In the genomic region with DNA sequence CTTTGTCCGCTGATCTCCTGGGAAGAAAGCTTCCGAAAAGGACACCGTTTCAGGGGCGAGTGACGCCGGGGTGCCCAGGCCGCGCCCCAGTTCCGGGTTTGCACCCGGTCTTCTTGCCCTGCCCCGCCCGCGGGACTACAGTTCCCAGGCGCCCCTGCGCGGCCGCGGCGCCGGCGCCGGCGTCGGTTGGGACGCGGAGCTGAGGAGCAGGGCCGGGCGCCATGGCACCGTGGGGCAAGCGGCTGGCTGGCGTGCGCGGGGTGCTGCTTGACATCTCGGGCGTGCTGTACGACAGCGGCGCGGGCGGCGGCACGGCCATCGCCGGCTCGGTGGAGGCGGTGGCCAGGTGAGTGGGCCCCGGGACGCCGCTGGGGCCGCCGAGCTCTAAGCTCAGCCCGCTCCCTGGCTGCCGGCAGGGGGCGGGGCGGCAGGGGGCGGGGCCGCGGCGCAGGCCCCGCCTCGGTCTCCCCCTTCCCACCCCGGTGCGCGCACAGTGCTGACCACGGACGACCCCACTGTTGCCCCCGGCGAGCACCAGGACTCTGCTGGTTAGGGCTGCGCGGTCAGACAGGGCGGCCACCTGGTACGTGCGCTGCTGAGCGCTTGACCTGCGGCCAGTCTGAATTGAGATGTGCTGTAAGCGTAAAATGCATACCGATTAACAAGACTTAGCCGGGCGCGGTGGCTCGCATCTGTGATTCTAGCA, we compare ENCODE assay signal across 1 cellular context.
TF ChIP-seq lines count a peak whose summit lies in the region.

A gene with protein sequence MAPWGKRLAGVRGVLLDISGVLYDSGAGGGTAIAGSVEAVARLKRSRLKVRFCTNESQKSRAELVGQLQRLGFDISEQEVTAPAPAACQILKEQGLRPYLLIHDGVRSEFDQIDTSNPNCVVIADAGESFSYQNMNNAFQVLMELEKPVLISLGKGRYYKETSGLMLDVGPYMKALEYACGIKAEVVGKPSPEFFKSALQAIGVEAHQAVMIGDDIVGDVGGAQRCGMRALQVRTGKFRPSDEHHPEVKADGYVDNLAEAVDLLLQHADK (plus strand): TSS at position 182 of the 706 bp plus-strand sequence. CDS start 40 bp downstream, at position 222.

TF ChIP-seq in HEK293, 187 proteins besides CTCF, POLR2A, EP300 and RAD21 (continued from another document and continues in another):
- TF ChIP-seq ZNF549 (tag by site-specific recombination; IDR thresholded peaks at IDR 0.05) (no peak), ZNF121 (tag by site-specific recombination; IDR thresholded peaks at IDR 0.05) (peak; percentile 60; the same call in 1 of the 2 replicates), ZSCAN16 (tag by site-specific recombination; IDR thresholded peaks at IDR 0.05) (no peak), ZNF138 (tag by site-specific recombination; IDR thresholded peaks at IDR 0.05; ENCODE audit: borderline replicate concordance) (no peak), HOXD13 (CRISPR knock-in tag; IDR thresholded peaks at IDR 0.05; ENCODE audit: borderline replicate concordance) (no peak), ZNF521 (tag by site-specific recombination; IDR thresholded peaks at IDR 0.05) (no peak), ZNF777 (tag by site-specific recombination; IDR thresholded peaks at IDR 0.05; ENCODE audit: borderline replicate concordance) (no peak), ZNF530 (tag by site-specific recombination; IDR thresholded peaks at IDR 0.05; ENCODE audit: low read depth) (no peak), ZNF354C (tag by site-specific recombination; IDR thresholded peaks at IDR 0.05; ENCODE audit: borderline replicate concordance, low read depth) (no peak), ZBTB20 (tag by site-specific recombination; IDR thresholded peaks at IDR 0.05) (peak; percentile 71; the same call in 1 of the 2 replicates), ZNF302 (tag by site-specific recombination; IDR thresholded peaks at IDR 0.05; ENCODE audit: low read depth) (no peak), ZFP3 (tag by site-specific recombination; IDR thresholded peaks at IDR 0.05; ENCODE audit: low read depth) (no peak), ZNF623 (tag by site-specific recombination; IDR thresholded peaks at IDR 0.05) (no peak), BCL11B (tag by site-specific recombination; IDR thresholded peaks at IDR 0.05; ENCODE audit: low read depth) (no peak), ZNF558 (tag by site-specific recombination; IDR thresholded peaks at IDR 0.05) (no peak), KLF16 (tag by site-specific recombination; IDR thresholded peaks at IDR 0.05) (no peak), ZNF169 (tag by site-specific recombination; IDR thresholded peaks at IDR 0.05) (no peak), ZNF529 (tag by site-specific recombination; IDR thresholded peaks at IDR 0.05; ENCODE audit: insufficient replicate concordance) (no peak), ZNF664 (tag by site-specific recombination; IDR thresholded peaks at IDR 0.05) (no peak), ZNF292 (tag by site-specific recombination; IDR thresholded peaks at IDR 0.05; ENCODE audit: borderline replicate concordance, low read depth) (no peak), MEIS1 (CRISPR knock-in tag; IDR thresholded peaks at IDR 0.05; ENCODE audit: borderline replicate concordance) (no peak), ZNF571 (tag by site-specific recombination; IDR thresholded peaks at IDR 0.05) (no peak), ZNF561 (tag by site-specific recombination; IDR thresholded peaks at IDR 0.05; ENCODE audit: borderline replicate concordance) (peak; percentile 70; the same call in 1 of the 2 replicates), SP2 (tag by site-specific recombination; IDR thresholded peaks at IDR 0.05) (no peak), WT1 (tag by site-specific recombination; IDR thresholded peaks at IDR 0.05) (no peak), SETDB1 (IDR thresholded peaks at IDR 0.05; ENCODE audit: insufficient read length, low read length) (no peak), GLI4 (tag by site-specific recombination; IDR thresholded peaks at IDR 0.05) (no peak), ZNF514 (tag by site-specific recombination; IDR thresholded peaks at IDR 0.05) (no peak), GLIS2 (tag by site-specific recombination; IDR thresholded peaks at IDR 0.05) (peak; percentile 86), ZNF843 (tag by site-specific recombination; IDR thresholded peaks at IDR 0.05) (no peak), ZNF324 (tag by site-specific recombination; IDR thresholded peaks at IDR 0.05) (no peak), ZNF654 (tag by site-specific recombination; IDR thresholded peaks at IDR 0.05; ENCODE audit: low read depth) (no peak), KLF1 (tag by site-specific recombination; IDR thresholded peaks at IDR 0.05) (no peak), ZNF701 (tag by site-specific recombination; IDR thresholded peaks at IDR 0.05) (no peak), ZNF202 (tag by site-specific recombination; IDR thresholded peaks at IDR 0.05; ENCODE audit: borderline replicate concordance) (no peak), ZNF335 (tag by site-specific recombination; conservative IDR thresholded peaks at IDR 0.05) (peak; percentile 92; the same call in 1 of the 2 replicates)
- TF ChIP-seq, protein P1, sequence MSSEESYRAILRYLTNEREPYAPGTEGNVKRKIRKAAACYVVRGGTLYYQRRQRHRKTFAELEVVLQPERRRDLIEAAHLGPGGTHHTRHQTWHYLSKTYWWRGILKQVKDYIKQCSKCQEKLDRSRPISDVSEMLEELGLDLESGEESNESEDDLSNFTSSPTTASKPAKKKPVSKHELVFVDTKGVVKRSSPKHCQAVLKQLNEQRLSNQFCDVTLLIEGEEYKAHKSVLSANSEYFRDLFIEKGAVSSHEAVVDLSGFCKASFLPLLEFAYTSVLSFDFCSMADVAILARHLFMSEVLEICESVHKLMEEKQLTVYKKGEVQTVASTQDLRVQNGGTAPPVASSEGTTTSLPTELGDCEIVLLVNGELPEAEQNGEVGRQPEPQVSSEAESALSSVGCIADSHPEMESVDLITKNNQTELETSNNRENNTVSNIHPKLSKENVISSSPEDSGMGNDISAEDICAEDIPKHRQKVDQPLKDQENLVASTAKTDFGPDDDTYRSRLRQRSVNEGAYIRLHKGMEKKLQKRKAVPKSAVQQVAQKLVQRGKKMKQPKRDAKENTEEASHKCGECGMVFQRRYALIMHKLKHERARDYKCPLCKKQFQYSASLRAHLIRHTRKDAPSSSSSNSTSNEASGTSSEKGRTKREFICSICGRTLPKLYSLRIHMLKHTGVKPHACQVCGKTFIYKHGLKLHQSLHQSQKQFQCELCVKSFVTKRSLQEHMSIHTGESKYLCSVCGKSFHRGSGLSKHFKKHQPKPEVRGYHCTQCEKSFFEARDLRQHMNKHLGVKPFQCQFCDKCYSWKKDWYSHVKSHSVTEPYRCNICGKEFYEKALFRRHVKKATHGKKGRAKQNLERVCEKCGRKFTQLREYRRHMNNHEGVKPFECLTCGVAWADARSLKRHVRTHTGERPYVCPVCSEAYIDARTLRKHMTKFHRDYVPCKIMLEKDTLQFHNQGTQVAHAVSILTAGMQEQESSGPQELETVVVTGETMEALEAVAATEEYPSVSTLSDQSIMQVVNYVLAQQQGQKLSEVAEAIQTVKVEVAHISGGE (tag by site-specific recombination; conservative IDR thresholded peaks at IDR 0.05; ENCODE audit: low read depth), result peak; percentile 39; the same call in 1 of the 2 replicates
- TF ChIP-seq, protein P2, sequence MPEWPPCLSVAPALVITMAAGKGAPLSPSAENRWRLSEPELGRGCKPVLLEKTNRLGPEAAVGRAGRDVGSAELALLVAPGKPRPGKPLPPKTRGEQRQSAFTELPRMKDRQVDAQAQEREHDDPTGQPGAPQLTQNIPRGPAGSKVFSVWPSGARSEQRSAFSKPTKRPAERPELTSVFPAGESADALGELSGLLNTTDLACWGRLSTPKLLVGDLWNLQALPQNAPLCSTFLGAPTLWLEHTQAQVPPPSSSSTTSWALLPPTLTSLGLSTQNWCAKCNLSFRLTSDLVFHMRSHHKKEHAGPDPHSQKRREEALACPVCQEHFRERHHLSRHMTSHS (tag by site-specific recombination; IDR thresholded peaks at IDR 0.05), result no peak
- TF ChIP-seq, protein P3, sequence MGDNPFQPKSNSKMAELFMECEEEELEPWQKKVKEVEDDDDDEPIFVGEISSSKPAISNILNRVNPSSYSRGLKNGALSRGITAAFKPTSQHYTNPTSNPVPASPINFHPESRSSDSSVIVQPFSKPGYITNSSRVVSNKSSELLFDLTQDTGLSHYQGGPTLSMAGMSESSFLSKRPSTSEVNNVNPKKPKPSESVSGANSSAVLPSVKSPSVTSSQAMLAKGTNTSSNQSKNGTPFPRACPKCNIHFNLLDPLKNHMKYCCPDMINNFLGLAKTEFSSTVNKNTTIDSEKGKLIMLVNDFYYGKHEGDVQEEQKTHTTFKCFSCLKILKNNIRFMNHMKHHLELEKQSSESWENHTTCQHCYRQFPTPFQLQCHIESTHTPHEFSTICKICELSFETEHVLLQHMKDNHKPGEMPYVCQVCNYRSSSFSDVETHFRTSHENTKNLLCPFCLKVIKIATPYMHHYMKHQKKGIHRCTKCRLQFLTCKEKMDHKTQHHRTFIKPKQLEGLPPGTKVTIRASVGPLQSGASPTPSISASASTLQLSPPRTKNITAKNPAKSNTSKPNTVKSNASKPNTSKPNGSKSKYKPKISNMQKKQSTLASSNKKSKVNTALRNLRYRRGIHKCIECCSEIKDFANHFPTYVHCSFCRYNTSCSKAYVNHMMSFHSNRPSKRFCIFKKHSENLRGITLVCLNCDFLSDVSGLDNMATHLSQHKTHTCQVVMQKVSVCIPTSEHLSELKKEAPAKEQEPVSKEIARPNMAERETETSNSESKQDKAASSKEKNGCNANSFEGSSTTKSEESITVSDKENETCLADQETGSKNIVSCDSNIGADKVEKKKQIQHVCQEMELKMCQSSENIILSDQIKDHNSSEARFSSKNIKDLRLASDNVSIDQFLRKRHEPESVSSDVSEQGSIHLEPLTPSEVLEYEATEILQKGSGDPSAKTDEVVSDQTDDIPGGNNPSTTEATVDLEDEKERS (tag by site-specific recombination; IDR thresholded peaks at IDR 0.05), result no peak
- TF ChIP-seq, protein P4, sequence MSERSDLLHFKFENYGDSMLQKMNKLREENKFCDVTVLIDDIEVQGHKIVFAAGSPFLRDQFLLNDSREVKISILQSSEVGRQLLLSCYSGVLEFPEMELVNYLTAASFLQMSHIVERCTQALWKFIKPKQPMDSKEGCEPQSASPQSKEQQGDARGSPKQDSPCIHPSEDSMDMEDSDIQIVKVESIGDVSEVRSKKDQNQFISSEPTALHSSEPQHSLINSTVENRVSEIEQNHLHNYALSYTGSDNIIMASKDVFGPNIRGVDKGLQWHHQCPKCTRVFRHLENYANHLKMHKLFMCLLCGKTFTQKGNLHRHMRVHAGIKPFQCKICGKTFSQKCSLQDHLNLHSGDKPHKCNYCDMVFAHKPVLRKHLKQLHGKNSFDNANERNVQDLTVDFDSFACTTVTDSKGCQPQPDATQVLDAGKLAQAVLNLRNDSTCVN (tag by site-specific recombination; optimal IDR thresholded peaks at IDR 0.05), result peak; percentile 61
- TF ChIP-seq, protein P5, sequence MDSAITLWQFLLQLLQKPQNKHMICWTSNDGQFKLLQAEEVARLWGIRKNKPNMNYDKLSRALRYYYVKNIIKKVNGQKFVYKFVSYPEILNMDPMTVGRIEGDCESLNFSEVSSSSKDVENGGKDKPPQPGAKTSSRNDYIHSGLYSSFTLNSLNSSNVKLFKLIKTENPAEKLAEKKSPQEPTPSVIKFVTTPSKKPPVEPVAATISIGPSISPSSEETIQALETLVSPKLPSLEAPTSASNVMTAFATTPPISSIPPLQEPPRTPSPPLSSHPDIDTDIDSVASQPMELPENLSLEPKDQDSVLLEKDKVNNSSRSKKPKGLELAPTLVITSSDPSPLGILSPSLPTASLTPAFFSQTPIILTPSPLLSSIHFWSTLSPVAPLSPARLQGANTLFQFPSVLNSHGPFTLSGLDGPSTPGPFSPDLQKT (IDR thresholded peaks at IDR 0.05; ENCODE audit: borderline replicate concordance, low read depth, low read length), result no peak
- TF ChIP-seq, protein P6, sequence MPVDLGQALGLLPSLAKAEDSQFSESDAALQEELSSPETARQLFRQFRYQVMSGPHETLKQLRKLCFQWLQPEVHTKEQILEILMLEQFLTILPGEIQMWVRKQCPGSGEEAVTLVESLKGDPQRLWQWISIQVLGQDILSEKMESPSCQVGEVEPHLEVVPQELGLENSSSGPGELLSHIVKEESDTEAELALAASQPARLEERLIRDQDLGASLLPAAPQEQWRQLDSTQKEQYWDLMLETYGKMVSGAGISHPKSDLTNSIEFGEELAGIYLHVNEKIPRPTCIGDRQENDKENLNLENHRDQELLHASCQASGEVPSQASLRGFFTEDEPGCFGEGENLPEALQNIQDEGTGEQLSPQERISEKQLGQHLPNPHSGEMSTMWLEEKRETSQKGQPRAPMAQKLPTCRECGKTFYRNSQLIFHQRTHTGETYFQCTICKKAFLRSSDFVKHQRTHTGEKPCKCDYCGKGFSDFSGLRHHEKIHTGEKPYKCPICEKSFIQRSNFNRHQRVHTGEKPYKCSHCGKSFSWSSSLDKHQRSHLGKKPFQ (tag by site-specific recombination; IDR thresholded peaks at IDR 0.05), result no peak
- TF ChIP-seq, protein P7, sequence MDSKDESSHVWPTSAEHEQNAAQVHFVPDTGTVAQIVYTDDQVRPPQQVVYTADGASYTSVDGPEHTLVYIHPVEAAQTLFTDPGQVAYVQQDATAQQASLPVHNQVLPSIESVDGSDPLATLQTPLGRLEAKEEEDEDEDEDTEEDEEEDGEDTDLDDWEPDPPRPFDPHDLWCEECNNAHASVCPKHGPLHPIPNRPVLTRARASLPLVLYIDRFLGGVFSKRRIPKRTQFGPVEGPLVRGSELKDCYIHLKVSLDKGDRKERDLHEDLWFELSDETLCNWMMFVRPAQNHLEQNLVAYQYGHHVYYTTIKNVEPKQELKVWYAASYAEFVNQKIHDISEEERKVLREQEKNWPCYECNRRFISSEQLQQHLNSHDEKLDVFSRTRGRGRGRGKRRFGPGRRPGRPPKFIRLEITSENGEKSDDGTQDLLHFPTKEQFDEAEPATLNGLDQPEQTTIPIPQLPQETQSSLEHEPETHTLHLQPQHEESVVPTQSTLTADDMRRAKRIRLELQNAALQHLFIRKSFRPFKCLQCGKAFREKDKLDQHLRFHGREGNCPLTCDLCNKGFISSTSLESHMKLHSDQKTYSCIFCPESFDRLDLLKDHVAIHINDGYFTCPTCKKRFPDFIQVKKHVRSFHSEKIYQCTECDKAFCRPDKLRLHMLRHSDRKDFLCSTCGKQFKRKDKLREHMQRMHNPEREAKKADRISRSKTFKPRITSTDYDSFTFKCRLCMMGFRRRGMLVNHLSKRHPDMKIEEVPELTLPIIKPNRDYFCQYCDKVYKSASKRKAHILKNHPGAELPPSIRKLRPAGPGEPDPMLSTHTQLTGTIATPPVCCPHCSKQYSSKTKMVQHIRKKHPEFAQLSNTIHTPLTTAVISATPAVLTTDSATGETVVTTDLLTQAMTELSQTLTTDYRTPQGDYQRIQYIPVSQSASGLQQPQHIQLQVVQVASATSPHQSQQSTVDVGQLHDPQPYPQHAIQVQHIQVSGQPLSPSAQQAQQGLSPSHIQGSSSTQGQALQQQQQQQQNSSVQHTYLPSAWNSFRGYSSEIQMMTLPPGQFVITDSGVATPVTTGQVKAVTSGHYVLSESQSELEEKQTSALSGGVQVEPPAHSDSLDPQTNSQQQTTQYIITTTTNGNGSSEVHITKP (tag by site-specific recombination; IDR thresholded peaks at IDR 0.05), result peak; percentile 88; the same call in 1 of the 2 replicates
- TF ChIP-seq, protein P8, sequence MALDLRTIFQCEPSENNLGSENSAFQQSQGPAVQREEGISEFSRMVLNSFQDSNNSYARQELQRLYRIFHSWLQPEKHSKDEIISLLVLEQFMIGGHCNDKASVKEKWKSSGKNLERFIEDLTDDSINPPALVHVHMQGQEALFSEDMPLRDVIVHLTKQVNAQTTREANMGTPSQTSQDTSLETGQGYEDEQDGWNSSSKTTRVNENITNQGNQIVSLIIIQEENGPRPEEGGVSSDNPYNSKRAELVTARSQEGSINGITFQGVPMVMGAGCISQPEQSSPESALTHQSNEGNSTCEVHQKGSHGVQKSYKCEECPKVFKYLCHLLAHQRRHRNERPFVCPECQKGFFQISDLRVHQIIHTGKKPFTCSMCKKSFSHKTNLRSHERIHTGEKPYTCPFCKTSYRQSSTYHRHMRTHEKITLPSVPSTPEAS (tag by site-specific recombination; IDR thresholded peaks at IDR 0.05), result no peak
